In the genomic region with DNA sequence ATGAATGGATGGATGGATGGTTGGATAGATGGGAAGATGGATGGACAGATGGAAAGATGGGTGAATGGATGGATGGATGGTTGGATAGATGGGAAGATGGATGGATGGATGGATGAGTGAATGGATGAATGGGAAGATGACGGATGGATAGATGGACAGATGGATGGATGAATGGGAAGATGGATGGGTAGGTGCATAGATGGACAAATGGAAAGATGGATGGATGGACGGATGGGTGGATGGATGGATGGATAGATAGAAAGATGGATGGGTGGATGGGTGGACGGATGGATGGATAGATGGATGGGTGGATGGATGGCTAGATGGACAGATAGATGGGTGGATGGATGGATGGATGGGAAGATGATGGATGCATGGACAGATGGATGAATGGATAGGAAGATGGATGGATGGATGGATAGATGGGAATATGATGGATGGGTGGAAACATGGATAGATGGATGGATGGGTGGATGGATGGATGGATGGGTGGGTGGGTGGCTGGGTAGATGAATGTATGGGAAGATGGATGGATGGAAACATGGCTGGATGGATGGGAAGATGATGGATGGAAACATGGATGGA, we compare ENCODE assay signal across 18 cellular contexts. TPM values are rescaled to one million over a fixed set of nuclear protein-coding genes. Genes with fewer than 3 reads are reported as not detected.
A peak's percentile ranks its signal among the peaks of the same experiment; 100 is the strongest.
DNase-seq lines count a peak whose midpoint lies in the region; ATAC-seq and FAIRE-seq lines count a peak whose summit lies in the region.
"Had no signal": no experiment of that assay in that cellular context is flagged by ENCODE, and none has a peak within 500 bp of the region (broad histone marks: within the 10 kb centered on the region; RNA-seq: fewer than 3 reads in every experiment).

No MANE protein-coding gene starts in this region.

- no peak for DNase-seq in activated naive CD4-positive, alpha-beta T cell treated with anti-CD3 and anti-CD28 coated beads for 36 hours
- DNase-seq in HTR-8/SVneo (ENCODE audit: insufficient read length, low spot score): no peak
- peak; percentile 4 for DNase-seq in ecto neural progenitor cell (ENCODE audit: low spot score)
- no peak for DNase-seq in NCI-H2029 (lab: John Stamatoyannopoulos, UW)
- DNase-seq: CD8-positive, alpha-beta memory T cell; EL; KG1; NCI-H187; NCI-H226; PC-9; SIG-M5 had no signal

- intact Hi-C loops in activated naive CD4-positive, alpha-beta T cell treated with anti-CD3 and anti-CD28 coated beads for 36 hours (cut with micrococcal nuclease): no loop called here

- H3K27ac Mint-ChIP-seq in activated naive CD4-positive, alpha-beta T cell treated with anti-CD3 and anti-CD28 coated beads, Interleukin-2, amount 50 U/mL, for 24 hours: peak overlapping the region; percentile 64
- no peak overlapping the region for H3K27ac Mint-ChIP-seq in activated naive CD4-positive, alpha-beta T cell treated with anti-CD3 and anti-CD28 coated beads for 36 hours
- H3K27ac Mint-ChIP-seq in stimulated activated memory B cell treated with anti-CD40 and anti-IgM and Interleukin-4, amounts not matched to agents 10 μg/mL and 1 μg/mL and 100 μg/mL, for 72 hours: peak overlapping the region; percentile 45

- H3K27me3 Mint-ChIP-seq in activated naive CD4-positive, alpha-beta T cell treated with anti-CD3 and anti-CD28 coated beads, Interleukin-2, amount 50 U/mL, for 24 hours: no peaks in the 10 kb centered on the region
- H3K27me3 Mint-ChIP-seq in activated naive CD4-positive, alpha-beta T cell treated with anti-CD3 and anti-CD28 coated beads for 36 hours (ENCODE audit: low read depth): no peaks in the 10 kb centered on the region
- peaks cover 42% of the 10 kb centered on the region for H3K27me3 Mint-ChIP-seq in stimulated activated memory B cell treated with anti-CD40 and anti-IgM and Interleukin-4, amounts not matched to agents 10 μg/mL and 1 μg/mL and 100 μg/mL, for 72 hours

- no peaks in the 10 kb centered on the region for H3K4me1 Mint-ChIP-seq in activated naive CD4-positive, alpha-beta T cell treated with anti-CD3 and anti-CD28 coated beads, Interleukin-2, amount 50 U/mL, for 24 hours
- no peaks in the 10 kb centered on the region for H3K4me1 Mint-ChIP-seq in activated naive CD4-positive, alpha-beta T cell treated with anti-CD3 and anti-CD28 coated beads for 36 hours (ENCODE audit: low read depth)
- H3K4me1 Mint-ChIP-seq in stimulated activated memory B cell treated with anti-CD40 and anti-IgM and Interleukin-4, amounts not matched to agents 10 μg/mL and 1 μg/mL and 100 μg/mL, for 72 hours: peaks cover 41% of the 10 kb centered on the region
- H3K4me1 Mint-ChIP-seq: CD8-positive, alpha-beta memory T cell had no signal

- CTCF ChIA-PET in activated naive CD4-positive, alpha-beta T cell treated with anti-CD3 and anti-CD28 coated beads for 36 hours (lab: Charles Lee): interaction anchor here (0.7 to 1.4 kb wide), 4 partner anchors 89 to 238 kb away, joined by 3 to 5 read pairs (median 4); no protein-coding TSS in a partner anchor

- H3K36me3 Mint-ChIP-seq in activated naive CD4-positive, alpha-beta T cell treated with anti-CD3 and anti-CD28 coated beads, Interleukin-2, amount 50 U/mL, for 24 hours: no peaks in the 10 kb centered on the region
- no peaks in the 10 kb centered on the region for H3K36me3 Mint-ChIP-seq in activated naive CD4-positive, alpha-beta T cell treated with anti-CD3 and anti-CD28 coated beads for 36 hours (ENCODE audit: low read depth)
- peaks cover 72% of the 10 kb centered on the region for H3K36me3 Mint-ChIP-seq in stimulated activated memory B cell treated with anti-CD40 and anti-IgM and Interleukin-4, amounts not matched to agents 10 μg/mL and 1 μg/mL and 100 μg/mL, for 72 hours

- no peak for ATAC-seq in stimulated activated memory B cell treated with anti-CD40 and anti-IgM and Interleukin-4, amounts not matched to agents 10 μg/mL and 1 μg/mL and 100 μg/mL, for 72 hours
- ATAC-seq in GM18861 (IDR thresholded peaks at IDR 0.05; ENCODE audit: unreplicated experiment) (no peak), HG02973 (IDR thresholded peaks at IDR 0.05; ENCODE audit: unreplicated experiment) (no peak)
- ATAC-seq: HepG2, SK-N-SH treated with all-trans-retinoic acid at 6 μM for 48 hours had no signal

- H3K9me3 Mint-ChIP-seq in activated naive CD4-positive, alpha-beta T cell treated with anti-CD3 and anti-CD28 coated beads, Interleukin-2, amount 50 U/mL, for 24 hours: no peaks in the 10 kb centered on the region
- H3K9me3 Mint-ChIP-seq in activated naive CD4-positive, alpha-beta T cell treated with anti-CD3 and anti-CD28 coated beads for 36 hours: no peaks in the 10 kb centered on the region
- H3K9me3 Mint-ChIP-seq in stimulated activated memory B cell treated with anti-CD40 and anti-IgM and Interleukin-4, amounts not matched to agents 10 μg/mL and 1 μg/mL and 100 μg/mL, for 72 hours: peaks cover 11% of the 10 kb centered on the region
- H3K9me3 Mint-ChIP-seq: CD8-positive, alpha-beta memory T cell had no signal

- FAIRE-seq in HTR-8/SVneo (lab: Jason Lieb, UNC): peak; percentile 87
- FAIRE-seq: H54, HepG2 had no signal

- H3K4me3 Mint-ChIP-seq in activated naive CD4-positive, alpha-beta T cell treated with anti-CD3 and anti-CD28 coated beads, Interleukin-2, amount 50 U/mL, for 24 hours: no peak overlapping the region
- H3K4me3 Mint-ChIP-seq in activated naive CD4-positive, alpha-beta T cell treated with anti-CD3 and anti-CD28 coated beads for 36 hours: no peak overlapping the region
- no peak overlapping the region for H3K4me3 Mint-ChIP-seq in stimulated activated memory B cell treated with anti-CD40 and anti-IgM and Interleukin-4, amounts not matched to agents 10 μg/mL and 1 μg/mL and 100 μg/mL, for 72 hours
- H3K4me3 Mint-ChIP-seq: CD8-positive, alpha-beta memory T cell had no signal

RNA-seq across cellular contexts. Expression of gene EXOC3, which starts 16.5 kb away (rescaled TPM):
- 10 to 100 TPM; 41.6 to 41.7 TPM for total RNA-seq in activated naive CD4-positive, alpha-beta T cell treated with anti-CD3 and anti-CD28 coated beads for 36 hours
